ENCODE assay signal across 8 cellular contexts in genomic region chr2:101387151-101387807, GRCh38. TPM values are rescaled to one million over a fixed set of nuclear protein-coding genes. Genes with fewer than 3 reads are reported as not detected.
DNase-seq lines count a peak whose midpoint lies in the region; ATAC-seq and TF ChIP-seq lines count a peak whose summit lies in the region.

TSS of gene CREG2 (minus strand) at chr2:101387503. CDS start at chr2:101387457, 46 bp downstream.

- WGBS in mesendoderm (ENCODE audit: extremely low coverage, insufficient coverage, low lambda C conversion rate): no CpG with 5 or more reads among the region's 79 CpGs

- H3K56ac ChIP-seq in mesendoderm (ENCODE audit: low read length): peak within 1 kb of the TSS; percentile 76

- H2BK120ac ChIP-seq in mesendoderm (ENCODE audit: low read depth, low read length): no peak within 1 kb of the TSS

- H3K27me3 ChIP-seq in mesendoderm (ENCODE audit: insufficient read depth, low read length, poor library complexity): peaks cover 17% of the 10 kb centered on the region

- ATAC-seq in activated CD8-positive, alpha-beta memory T cell treated with anti-CD3 and anti-CD28 coated beads, Interleukin-2, amount 10 ng/mL, durations not matched to agents 7 days and 5 days: peak; percentile 89
- ATAC-seq in GM18511 (IDR thresholded peaks at IDR 0.05; ENCODE audit: unreplicated experiment): no peak
- ATAC-seq in GM19463 (IDR thresholded peaks at IDR 0.05; ENCODE audit: unreplicated experiment): no peak

- H3K4me3 Mint-ChIP-seq in activated CD8-positive, alpha-beta memory T cell treated with anti-CD3 and anti-CD28 coated beads, Interleukin-2, amount 10 ng/mL, durations not matched to agents 7 days and 5 days: peak within 1 kb of the TSS; percentile 42
- H3K4me3 Mint-ChIP-seq in endothelial cell (ENCODE audit: unreplicated experiment): peak within 1 kb of the TSS; percentile 89

- H3K36me3 ChIP-seq in mesendoderm (ENCODE audit: control insufficient read depth, insufficient read depth, low read length): no peaks in the 10 kb centered on the region

- no peak within 1 kb of the TSS for H3K23ac ChIP-seq in mesendoderm (ENCODE audit: low read length)

- peaks cover 11% of the 10 kb centered on the region for H3K4me1 Mint-ChIP-seq in activated CD8-positive, alpha-beta memory T cell treated with anti-CD3 and anti-CD28 coated beads, Interleukin-2, amount 10 ng/mL, durations not matched to agents 7 days and 5 days
- H3K4me1 Mint-ChIP-seq in endothelial cell (ENCODE audit: unreplicated experiment): peaks cover 30% of the 10 kb centered on the region

- H3K4me2 ChIP-seq in mesendoderm (ENCODE audit: low read length): peak within 1 kb of the TSS; percentile 92

- H3K79me1 ChIP-seq in mesendoderm (ENCODE audit: low read length): no peaks in the 10 kb centered on the region

- no peak within 1 kb of the TSS for H3K27ac Mint-ChIP-seq in activated CD8-positive, alpha-beta memory T cell treated with anti-CD3 and anti-CD28 coated beads, Interleukin-2, amount 10 ng/mL, durations not matched to agents 7 days and 5 days
- H3K27ac Mint-ChIP-seq in endothelial cell (ENCODE audit: unreplicated experiment): no peak within 1 kb of the TSS

- H2BK15ac ChIP-seq in mesendoderm (replicated peaks; ENCODE audit: low read depth): no peak within 1 kb of the TSS

- H2AK5ac ChIP-seq in mesendoderm (ENCODE audit: low read length): no peak within 1 kb of the TSS

- peak within 1 kb of the TSS; percentile 47 for H3K4me3 ChIP-seq in mesendoderm (ENCODE audit: low read length)

- DNase-seq in NCI-H2227 (lab: John Stamatoyannopoulos, UW; ENCODE audit: unreplicated experiment) (peak; percentile 55), endothelial cell (ENCODE audit: low spot score) (peak; percentile 81), mesendoderm (peak; percentile 75)
- DNase-seq in activated CD8-positive, alpha-beta memory T cell treated with anti-CD3 and anti-CD28 coated beads, Interleukin-2, amount 10 ng/mL, durations not matched to agents 7 days and 5 days: peak; percentile 59
- DNase-seq in stimulated activated CD8-positive, alpha-beta memory T cell treated with anti-CD3 and anti-CD28 coated beads, Interleukin-12 subunit alpha, Interleukin-12 subunit beta, amount 100 ng/mL, for 24 hours (ENCODE audit: extremely low read depth): peak; percentile 11

- no peaks in the 10 kb centered on the region for H3K9me3 Mint-ChIP-seq in activated CD8-positive, alpha-beta memory T cell treated with anti-CD3 and anti-CD28 coated beads, Interleukin-2, amount 10 ng/mL, durations not matched to agents 7 days and 5 days (ENCODE audit: low read depth)
- H3K9me3 Mint-ChIP-seq in endothelial cell (ENCODE audit: unreplicated experiment): no peaks in the 10 kb centered on the region

- no peaks in the 10 kb centered on the region for H3K36me3 Mint-ChIP-seq in activated CD8-positive, alpha-beta memory T cell treated with anti-CD3 and anti-CD28 coated beads, Interleukin-2, amount 10 ng/mL, durations not matched to agents 7 days and 5 days
- H3K36me3 Mint-ChIP-seq in endothelial cell (ENCODE audit: low read depth, unreplicated experiment): peaks cover 5% of the 10 kb centered on the region

- H3K27ac ChIP-seq in mesendoderm (ENCODE audit: low read depth, low read length): no peak within 1 kb of the TSS

- H3K4ac ChIP-seq in mesendoderm (ENCODE audit: low read depth, low read length): no peak within 1 kb of the TSS

- no peak within 1 kb of the TSS for H4K8ac ChIP-seq in mesendoderm (ENCODE audit: low read depth, low read length)

- no peaks in the 10 kb centered on the region for H3K79me2 ChIP-seq in mesendoderm (ENCODE audit: control insufficient read depth, insufficient read depth, low read length)

- no peak within 1 kb of the TSS for H4K5ac ChIP-seq in mesendoderm (ENCODE audit: low read length)

- H3K9ac ChIP-seq in mesendoderm (ENCODE audit: low read length): peak within 1 kb of the TSS; percentile 46

- no peak within 1 kb of the TSS for H3K18ac ChIP-seq in mesendoderm (ENCODE audit: low read length)

- CTCF ChIA-PET in activated CD8-positive, alpha-beta memory T cell treated with anti-CD3 and anti-CD28 coated beads, Interleukin-2, amount 10 ng/mL, durations not matched to agents 7 days and 5 days (lab: Charles Lee): interaction anchor here (0.6 to 3.9 kb wide), 14 partner anchors 10 to 129 kb away, joined by 3 to 51 read pairs (median 3); no protein-coding TSS in a partner anchor

- TF ChIP-seq CTCF in GM12873 (IDR thresholded peaks at IDR 0.05; ENCODE audit: insufficient read depth, low read depth, low read length, missing control alignments): peak; percentile 23
- peak; percentile 56 for TF ChIP-seq CTCF in endothelial cell (IDR thresholded peaks at IDR 0.05; ENCODE audit: unreplicated experiment)

- peaks cover 69% of the 10 kb centered on the region for H3K27me3 Mint-ChIP-seq in activated CD8-positive, alpha-beta memory T cell treated with anti-CD3 and anti-CD28 coated beads, Interleukin-2, amount 10 ng/mL, durations not matched to agents 7 days and 5 days
- H3K27me3 Mint-ChIP-seq in endothelial cell (ENCODE audit: unreplicated experiment): peaks cover 7% of the 10 kb centered on the region

- H2BK5ac ChIP-seq in mesendoderm (ENCODE audit: low read length): no peak within 1 kb of the TSS

- no peaks in the 10 kb centered on the region for H3K4me1 ChIP-seq in mesendoderm (ENCODE audit: control insufficient read depth, low read depth, low read length)

RNA-seq across cellular contexts. Expression of gene CREG2, which starts in this region (rescaled TPM):
- not detected for total RNA-seq in activated CD8-positive, alpha-beta memory T cell treated with anti-CD3 and anti-CD28 coated beads, Interleukin-2, amount 10 ng/mL, durations not matched to agents 7 days and 5 days
- total RNA-seq in endothelial cell (ENCODE audit: unreplicated experiment): 23.6 TPM
- polyA plus RNA-seq in mesendoderm (2013, experiment 1 of 2): 0.08 TPM
- polyA plus RNA-seq in mesendoderm (2013, experiment 2 of 2): 0.08 TPM

Comparison
In these comparisons a context has a peak if more than half of its experiments do, and no peak if none do; other contexts are left out.
1. RNA of gene CREG2 (total RNA-seq): 23.6 TPM in endothelial cell (single experiment); not detected in activated CD8-positive, alpha-beta memory T cell treated with anti-CD3 and anti-CD28 coated beads, Interleukin-2, amount 10 ng/mL, durations not matched to agents 7 days and 5 days; every median in the first group is over 10 times any median in the second.
2. Peak in DNase-seq and ATAC-seq in activated CD8-positive, alpha-beta memory T cell treated with anti-CD3 and anti-CD28 coated beads, Interleukin-2, amount 10 ng/mL, durations not matched to agents 7 days and 5 days; RNA of the gene not detected or under 1 TPM.
3. DNase-seq: peak in every context shown above with its lines; median percentile 81 in endothelial cell; 75 in mesendoderm; 59 in activated CD8-positive, alpha-beta memory T cell treated with anti-CD3 and anti-CD28 coated beads, Interleukin-2, amount 10 ng/mL, durations not matched to agents 7 days and 5 days; 55 in NCI-H2227; 11 in stimulated activated CD8-positive, alpha-beta memory T cell treated with anti-CD3 and anti-CD28 coated beads, Interleukin-12 subunit alpha, Interleukin-12 subunit beta, amount 100 ng/mL, for 24 hours.